Comparison of ENCODE assay signal across 12 cellular contexts in the genomic region with DNA sequence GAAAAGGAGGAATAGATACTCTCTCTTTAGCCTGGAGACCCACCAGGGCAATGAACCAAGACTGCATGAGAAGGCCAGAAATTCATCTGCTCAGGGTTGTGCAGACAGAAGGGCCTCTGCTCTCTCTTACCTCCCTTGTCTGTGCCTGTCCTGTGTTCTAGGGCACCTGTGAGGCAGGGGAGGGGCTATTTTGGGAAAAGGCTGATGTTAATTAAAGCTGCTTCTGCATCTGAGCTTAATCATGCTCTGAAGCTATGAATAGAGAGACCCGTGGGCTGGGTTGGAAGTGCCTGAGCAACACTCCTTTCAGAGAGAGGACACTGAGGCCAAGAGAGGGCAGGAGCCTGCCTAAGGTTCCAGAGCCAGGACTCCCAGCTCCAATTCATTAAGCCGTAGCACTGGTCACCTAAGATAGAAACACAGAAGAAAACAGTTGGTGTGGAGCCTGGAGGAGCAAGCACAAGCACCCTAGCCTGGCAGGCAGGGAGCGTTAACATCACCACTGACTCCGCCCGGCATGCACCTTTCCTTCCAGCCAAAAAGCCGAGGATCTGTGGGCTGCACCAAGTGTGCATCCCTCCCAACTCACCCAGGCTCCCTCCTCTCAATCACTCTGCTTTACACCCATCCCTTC. TPM values are rescaled to one million over a fixed set of nuclear protein-coding genes. Genes with fewer than 3 reads are reported as not detected.
DNase-seq lines count a peak whose midpoint lies in the region; ATAC-seq, FAIRE-seq and TF ChIP-seq lines count a peak whose summit lies in the region.
"Had no signal": no experiment of that assay in that cellular context is flagged by ENCODE, and none has a peak within 500 bp of the region (broad histone marks: within the 10 kb centered on the region; RNA-seq: fewer than 3 reads in every experiment).

No MANE protein-coding gene starts in this region.

- H2AK5ac ChIP-seq in H1 (ENCODE audit: low read depth, low read length), result no peak overlapping the region

- H3K27me3 ChIP-seq in right cardiac atrium (ENCODE audit: control insufficient read depth, insufficient read depth), result no peaks in the 10 kb centered on the region
- no peaks in the 10 kb centered on the region for H3K27me3 ChIP-seq in KMS-11 (ENCODE audit: insufficient read depth, low read depth)
- no peaks in the 10 kb centered on the region; a peak in 1 of 7 replicates for H3K27me3 ChIP-seq in H1 (replicated peaks in 1 of 4; ENCODE audit: control insufficient read depth in 3 of 4, extremely low read depth in 1 of 4, insufficient read depth in 3 of 4, low read length in 3 of 4)
- no peaks in the 10 kb centered on the region for H3K27me3 ChIP-seq in thoracic aorta (replicated peaks; ENCODE audit: insufficient read depth)
- H3K27me3 ChIP-seq in esophagus muscularis mucosa, result no peaks in the 10 kb centered on the region

- H3K4me1 ChIP-seq in right cardiac atrium (ENCODE audit: control insufficient read depth, insufficient read depth, low read length), result no peaks in the 10 kb centered on the region
- peaks cover 50% of the 10 kb centered on the region for H3K4me1 ChIP-seq in KMS-11 (ENCODE audit: low read depth, poor library complexity, severe bottlenecking)
- H3K4me1 ChIP-seq in H1 (replicated peaks in 1 of 4; ENCODE audit: control insufficient read depth in 3 of 4, insufficient read depth in 4 of 4, low read length in 3 of 4), result peaks cover 3 to 13% (median 5%) of the 10 kb centered on the region in 4 experiments; a peak in 5 of 7 replicates
- H3K4me1 ChIP-seq in thoracic aorta (ENCODE audit: control insufficient read depth in 1 of 2, low read depth in 2 of 2), result peaks cover 0 to 5% of the 10 kb centered on the region in 2 donors
- H3K4me1 ChIP-seq in esophagus muscularis mucosa, result peaks cover 7 to 21% (median 12%) of the 10 kb centered on the region in 4 donors

- H3K4ac ChIP-seq in H1 (replicated peaks; ENCODE audit: insufficient read length, low read depth, low read length), result no peak overlapping the region

- H2BK5ac ChIP-seq in H1 (ENCODE audit: low read depth, low read length), result no peak overlapping the region

- H3K36me3 ChIP-seq in KMS-11 (ENCODE audit: insufficient read depth) (no peaks in the 10 kb centered on the region), H1 (ENCODE audit: control insufficient read depth in 2 of 4, insufficient read depth in 4 of 4, low read length in 3 of 4) (no peaks in the 10 kb centered on the region), thoracic aorta (no peaks in the 10 kb centered on the region), esophagus muscularis mucosa (no peaks in the 10 kb centered on the region)

- 0 out of 2 replicates have a peak overlapping the region, but pooled peaks have one; percentile 21 for H2BK20ac ChIP-seq in H1 (ENCODE audit: low read length)

- CTCF ChIA-PET in H1 (lab: Charles Lee; ENCODE audit: partially characterized antibody), result interaction anchor here (0.8 to 17.5 kb wide), 33 partner anchors 10 to 220 kb away, joined by 3 to 319 read pairs (median 6); a partner anchor contains a TSS

- no peak overlapping the region for H2BK12ac ChIP-seq in H1 (ENCODE audit: low read depth, low read length)

- 78% methylated on average over 6 of the region's 6 CpGs for WGBS in right cardiac atrium
- 87% methylated on average over 6 of the region's 6 CpGs; no CpG with 5 or more reads in 1 of the 2 experiments for WGBS in H1 (ENCODE audit: extremely low coverage in 1 of 2, insufficient coverage in 1 of 2, insufficient read length in 1 of 2, insufficient replicate concordance in 2 of 2, low coverage in 1 of 2, low lambda C conversion rate in 2 of 2, missing lambda C conversion rate in 1 of 2), 2 experiments
- 85% methylated on average over 6 of the region's 6 CpGs for WGBS in esophagus muscularis mucosa

- no peak overlapping the region for H3K56ac ChIP-seq in H1 (replicated peaks; ENCODE audit: insufficient read length, low read depth, low read length)

- FAIRE-seq in H1 (lab: Jason Lieb, UNC), result no peak
- FAIRE-seq: G401.6, kidney had no signal

- H3K27ac ChIP-seq in right cardiac atrium (ENCODE audit: low read length) (peak overlapping the region; percentile 24), KMS-11 (no peak overlapping the region), H1 (ENCODE audit: low read depth, low read length) (no peak overlapping the region), thoracic aorta (no peak overlapping the region), esophagus muscularis mucosa (replicated peaks in 1 of 4) (no peak overlapping the region)
- H3K27ac ChIP-seq: coronary artery had no signal

- no peak overlapping the region for H3K23ac ChIP-seq in H1 (ENCODE audit: insufficient read length)

- TF ChIP-seq EP300 in H1 (IDR thresholded peaks at IDR 0.05; ENCODE audit: borderline replicate concordance in 1 of 2, low read depth in 2 of 2, low read length in 2 of 2), result no peak
- no peak for TF ChIP-seq EP300 in esophagus muscularis mucosa (IDR thresholded peaks at IDR 0.05)

- H3K79me1 ChIP-seq in H1 (ENCODE audit: low read depth, low read length), result no peaks in the 10 kb centered on the region

- intact Hi-C loops in right cardiac atrium (cut with DNase I), result loop anchor here (1.0 to 5.0 kb wide), 3 partner anchors 91 to 92 kb away; no protein-coding TSS in a partner anchor
- intact Hi-C loops in Right ventricle myocardium superior (cut with DNase I), result loop anchor here (2.0 kb wide), 1 partner anchor 89 kb away; no protein-coding TSS in a partner anchor
- intact Hi-C loops in left colon (cut with DNase I, micrococcal nuclease), result loop anchor here in 1 of 2 donors (5.0 kb wide), 1 partner anchor 92 kb away; no protein-coding TSS in a partner anchor
- intact Hi-C loops in esophagus muscularis mucosa (cut with DNase I), result no loop called here

- H2AFZ ChIP-seq in KMS-11 (ENCODE audit: low read depth) (no peak overlapping the region), H1 (ENCODE audit: low read length) (no peak overlapping the region)

- H3K4me3 ChIP-seq in right cardiac atrium (ENCODE audit: low read length), result no peak overlapping the region
- no peak overlapping the region for H3K4me3 ChIP-seq in KMS-11 (IDR thresholded peaks at IDR 0.05; ENCODE audit: insufficient read depth, low read depth, low read length)
- H3K4me3 ChIP-seq in H1 (ENCODE audit: extremely low read depth in 1 of 4, insufficient read depth in 2 of 4, low read depth in 3 of 4, low read length in 4 of 4), result no peak overlapping the region
- no peak overlapping the region for H3K4me3 ChIP-seq in thoracic aorta
- H3K4me3 ChIP-seq in esophagus muscularis mucosa, result no peak overlapping the region
- H3K4me3 ChIP-seq: coronary artery had no signal

- no peak for TF ChIP-seq RAD21 in H1 (IDR thresholded peaks at IDR 0.05 in 1 of 2, conservative IDR thresholded peaks at IDR 0.05 in 1 of 2; ENCODE audit: low read depth in 2 of 2, low read length in 2 of 2)

- H4K91ac ChIP-seq in H1 (replicated peaks; ENCODE audit: insufficient read length, low read length), result no peak overlapping the region

- ATAC-seq in right cardiac atrium, result no peak
- ATAC-seq in Right ventricle myocardium superior (ENCODE audit: poor library complexity), result no peak
- ATAC-seq in thoracic aorta (ENCODE audit: insufficient number of reproducible peaks, low FRiP score, low read depth), result no peak
- no peak for ATAC-seq in left colon

- H2BK15ac ChIP-seq in H1 (ENCODE audit: low read length), result peak overlapping the region; percentile 46; the same call in 1 of the 2 replicates

- H3K23me2 ChIP-seq in H1 (ENCODE audit: low read depth, low read length), result 0 out of 2 replicates have a peak, but pooled peaks cover 3% of the 10 kb centered on the region

- H2BK120ac ChIP-seq in H1 (replicated peaks; ENCODE audit: low read depth, low read length), result no peak overlapping the region

- peak; percentile 18; the same call in 1 of the 2 replicates for TF ChIP-seq CTCF in KMS-11 (conservative IDR thresholded peaks at IDR 0.05; ENCODE audit: low read depth, low read length)
- TF ChIP-seq CTCF in H1 (IDR thresholded peaks at IDR 0.05; ENCODE audit: control extremely low read depth in 1 of 3, insufficient read depth in 1 of 3, low read depth in 1 of 3, low read length in 3 of 3), result no peak
- peak; percentile 4 for TF ChIP-seq CTCF in thoracic aorta (IDR thresholded peaks at IDR 0.05)
- no peak for TF ChIP-seq CTCF in esophagus muscularis mucosa (IDR thresholded peaks at IDR 0.05)

- H3K4me2 ChIP-seq in KMS-11, result no peak overlapping the region
- H3K4me2 ChIP-seq in H1 (ENCODE audit: insufficient read depth in 1 of 2, low read depth in 2 of 2, low read length in 2 of 2), result no peak overlapping the region

- no peak for TF ChIP-seq POLR2A in H1 (IDR thresholded peaks at IDR 0.05; ENCODE audit: control extremely low read depth in 1 of 2, low read depth in 2 of 2, low read length in 2 of 2)
- no peak for TF ChIP-seq POLR2A in esophagus muscularis mucosa (IDR thresholded peaks at IDR 0.05; ENCODE audit: low read depth)

- no peak overlapping the region for H3K14ac ChIP-seq in H1 (ENCODE audit: insufficient read length)

- H4K20me1 ChIP-seq in KMS-11 (ENCODE audit: insufficient read depth), result no peaks in the 10 kb centered on the region
- H4K20me1 ChIP-seq in H1 (replicated peaks in 1 of 2; ENCODE audit: control insufficient read depth in 1 of 2, insufficient read depth in 2 of 2, low read length in 2 of 2), result no peaks in the 10 kb centered on the region

- POLR2A ChIA-PET in H1 (lab: Charles Lee; ENCODE audit: partially characterized antibody), result interaction anchor here (0.9 to 1.5 kb wide), 7 partner anchors 10 to 220 kb away, joined by 3 to 6 read pairs (median 4); a partner anchor contains a TSS

- H3K18ac ChIP-seq in H1 (ENCODE audit: extremely low read depth, low read length), result no peak overlapping the region

- H4K8ac ChIP-seq in H1 (ENCODE audit: extremely low read depth, insufficient read depth, low read length), result no peak overlapping the region

- DNase-seq in right cardiac atrium, result no peak
- no peak for DNase-seq in Right ventricle myocardium superior
- no peak for DNase-seq in H1 (ENCODE audit: low read depth in 1 of 2, low spot score in 2 of 2)
- no peak for DNase-seq in thoracic aorta (ENCODE audit: low spot score)
- no peak for DNase-seq in left colon
- DNase-seq in esophagus muscularis mucosa (ENCODE audit: extremely low spot score), result no peak
- DNase-seq in NCI-H2171 treated with DMSO at 0.1 percent for 48 hours (lab: John Stamatoyannopoulos, UW), result no peak

- no peak overlapping the region for H3K9ac ChIP-seq in KMS-11
- H3K9ac ChIP-seq in H1 (replicated peaks in 1 of 4; ENCODE audit: extremely low read depth in 1 of 4, low read depth in 3 of 4, low read length in 3 of 4), result no peak overlapping the region; a peak in 1 of 7 replicates

- H4K5ac ChIP-seq in H1 (ENCODE audit: insufficient read length, low read depth, low read length), result no peak overlapping the region

- H3K9me3 ChIP-seq in right cardiac atrium (ENCODE audit: control insufficient read depth, low read length) (no peaks in the 10 kb centered on the region), H1 (ENCODE audit: insufficient read depth in 2 of 2, low read depth in 1 of 2, low read length in 1 of 2) (no peaks in the 10 kb centered on the region), thoracic aorta (no peaks in the 10 kb centered on the region), esophagus muscularis mucosa (no peaks in the 10 kb centered on the region)

- H3K79me2 ChIP-seq in KMS-11 (ENCODE audit: insufficient read depth, low read depth) (no peaks in the 10 kb centered on the region), H1 (ENCODE audit: control insufficient read depth in 1 of 2, insufficient read depth in 2 of 2, low read length in 2 of 2) (no peaks in the 10 kb centered on the region)

RNA-seq across cellular contexts. Expression of a gene that starts 31.4 kb away (rescaled TPM):
- total RNA-seq in right cardiac atrium (100 to 1,000 TPM in 1 of 4 donors, 10 to 100 TPM in 3; 79.7 to 125 (median 93.8) TPM), Right ventricle myocardium superior (39.0 TPM), thoracic aorta (100 to 1,000 TPM; 100 to 202 TPM), left colon (10 to 100 TPM; 25.0 to 55.6 TPM), esophagus muscularis mucosa (10 to 100 TPM; 22.0 to 82.8 (median 52.4) TPM)
- polyA plus RNA-seq in right cardiac atrium (47.9 TPM), H1 (2011; rRNA removed) (0.47 and 1.2 TPM in 2 replicates)
- 0.26 and 0.42 TPM in 2 replicates for total RNA-seq in H1 (2021; fragmentation: NEBNext Ultra II Directional; extraction: Animal tissue kit (Norgen Biotek cat#: 25700))
- polyA plus RNA-seq in H1 (2011; cell fraction: cytosol; rRNA removed), result 0.74 TPM
- 1.5 TPM for polyA plus RNA-seq in H1 (2011; cell fraction: nucleus; rRNA removed)
- polyA plus RNA-seq in H1 (2012, experiment 1 of 2), result 0.35 to 0.66 TPM (median 0.62 TPM) in 4 replicates
- 0.12 TPM for polyA plus RNA-seq in H1 (2012, experiment 2 of 2)
- polyA plus RNA-seq in H1 (2013, experiment 1 of 2), result 0.24 TPM
- 0.29 TPM for polyA plus RNA-seq in H1 (2013, experiment 2 of 2)
- polyA minus RNA-seq in H1 (2011; rRNA and poly(A)+ RNA removed), result 0.38 and 0.90 TPM in 2 replicates
- polyA minus RNA-seq in H1 (2011; cell fraction: cytosol; rRNA and poly(A)+ RNA removed), result not detected
- polyA minus RNA-seq in H1 (2011; cell fraction: nucleus; rRNA and poly(A)+ RNA removed), result 0.90 TPM

RNA-seq across cellular contexts. Expression of a gene that starts 43.2 kb away (rescaled TPM):
- not detected for total RNA-seq in right cardiac atrium
- polyA plus RNA-seq in right cardiac atrium, result not detected
- total RNA-seq in Right ventricle myocardium superior, result not detected
- total RNA-seq in H1 (2021; fragmentation: NEBNext Ultra II Directional; extraction: Animal tissue kit (Norgen Biotek cat#: 25700)), result not detected in 2 replicates
- polyA plus RNA-seq in H1 (2011; rRNA removed), result not detected in 2 replicates
- not detected for polyA plus RNA-seq in H1 (2011; cell fraction: cytosol; rRNA removed)
- not detected for polyA plus RNA-seq in H1 (2011; cell fraction: nucleus; rRNA removed)
- polyA plus RNA-seq in H1 (2012, experiment 1 of 2), result not detected in 4 replicates
- polyA plus RNA-seq in H1 (2012, experiment 2 of 2), result not detected
- polyA plus RNA-seq in H1 (2013, experiment 1 of 2), result not detected
- polyA plus RNA-seq in H1 (2013, experiment 2 of 2), result not detected
- 0.05 TPM in 1 of 2 replicates, not detected in the other for polyA minus RNA-seq in H1 (2011; rRNA and poly(A)+ RNA removed)
- polyA minus RNA-seq in H1 (2011; cell fraction: cytosol; rRNA and poly(A)+ RNA removed), result not detected
- polyA minus RNA-seq in H1 (2011; cell fraction: nucleus; rRNA and poly(A)+ RNA removed), result not detected
- not detected for total RNA-seq in thoracic aorta
- 1 to 10 TPM; 2.8 to 3.7 TPM for total RNA-seq in left colon
- total RNA-seq in esophagus muscularis mucosa, result not detected

RNA-seq across cellular contexts. Expression of a gene that starts 47.2 kb away (rescaled TPM):
- total RNA-seq in right cardiac atrium (100 to 1,000 TPM; 112 to 138 (median 120) TPM), Right ventricle myocardium superior (114 TPM), thoracic aorta (10 to 100 TPM; 51.9 to 66.7 TPM), left colon (100 to 1,000 TPM; 139 to 152 TPM), esophagus muscularis mucosa (100 to 1,000 TPM in 1 of 4 donors, 10 to 100 TPM in 3; 86.9 to 104 (median 91.5) TPM)
- polyA plus RNA-seq in right cardiac atrium (111 TPM), H1 (2011; rRNA removed) (57.8 and 66.9 TPM in 2 replicates)
- 194 and 203 TPM in 2 replicates for total RNA-seq in H1 (2021; fragmentation: NEBNext Ultra II Directional; extraction: Animal tissue kit (Norgen Biotek cat#: 25700))
- 57.5 TPM for polyA plus RNA-seq in H1 (2011; cell fraction: cytosol; rRNA removed)
- 20.2 TPM for polyA plus RNA-seq in H1 (2011; cell fraction: nucleus; rRNA removed)
- 137 to 209 TPM (median 142 TPM) in 4 replicates for polyA plus RNA-seq in H1 (2012, experiment 1 of 2)
- polyA plus RNA-seq in H1 (2012, experiment 2 of 2), result 246 TPM
- 91.5 TPM for polyA plus RNA-seq in H1 (2013, experiment 1 of 2)
- polyA plus RNA-seq in H1 (2013, experiment 2 of 2), result 95.8 TPM
- 46.3 and 52.7 TPM in 2 replicates for polyA minus RNA-seq in H1 (2011; rRNA and poly(A)+ RNA removed)
- polyA minus RNA-seq in H1 (2011; cell fraction: cytosol; rRNA and poly(A)+ RNA removed), result 70.2 TPM
- 30.4 TPM for polyA minus RNA-seq in H1 (2011; cell fraction: nucleus; rRNA and poly(A)+ RNA removed)

RNA-seq across cellular contexts. Expression of a gene that starts 51.4 kb away (rescaled TPM):
- total RNA-seq in right cardiac atrium, result 10 to 100 TPM; 19.9 to 38.3 (median 21.2) TPM
- polyA plus RNA-seq in right cardiac atrium, result 25.3 TPM
- total RNA-seq in Right ventricle myocardium superior, result 18.0 TPM
- 2.7 and 3.3 TPM in 2 replicates for total RNA-seq in H1 (2021; fragmentation: NEBNext Ultra II Directional; extraction: Animal tissue kit (Norgen Biotek cat#: 25700))
- polyA plus RNA-seq in H1 (2011; rRNA removed), result 4.9 and 7.2 TPM in 2 replicates
- 5.4 TPM for polyA plus RNA-seq in H1 (2011; cell fraction: cytosol; rRNA removed)
- 4.4 TPM for polyA plus RNA-seq in H1 (2011; cell fraction: nucleus; rRNA removed)
- polyA plus RNA-seq in H1 (2012, experiment 1 of 2), result 2.8 to 4.2 TPM (median 3.6 TPM) in 4 replicates
- polyA plus RNA-seq in H1 (2012, experiment 2 of 2), result 2.7 TPM
- 4.8 TPM for polyA plus RNA-seq in H1 (2013, experiment 1 of 2)
- 4.9 TPM for polyA plus RNA-seq in H1 (2013, experiment 2 of 2)
- polyA minus RNA-seq in H1 (2011; rRNA and poly(A)+ RNA removed), result 3.3 and 3.6 TPM in 2 replicates
- not detected for polyA minus RNA-seq in H1 (2011; cell fraction: cytosol; rRNA and poly(A)+ RNA removed)
- polyA minus RNA-seq in H1 (2011; cell fraction: nucleus; rRNA and poly(A)+ RNA removed), result 1.7 TPM
- 10 to 100 TPM; 27.1 to 35.6 TPM for total RNA-seq in thoracic aorta
- 1 to 10 TPM; 3.9 to 4.5 TPM for total RNA-seq in left colon
- total RNA-seq in esophagus muscularis mucosa, result 10 to 100 TPM in 3 of 4 donors, 1 to 10 TPM in 1; 7.9 to 42.9 (median 31.4) TPM
- total RNA-seq: activated naive CD8-positive, alpha-beta T cell treated with anti-CD3 and anti-CD28 coated beads, Interleukin-2, amount 10 ng/mL, durations not matched to agents 7 days and 5 days had no signal

Comparison
In these comparisons a context has a peak if more than half of its experiments do, and no peak if none do; other contexts are left out.
1. CTCF ChIP-seq: peak in KMS-11 (single experiment) and thoracic aorta (single experiment); none in H1 (0 of 3) and esophagus muscularis mucosa (0 of 3).
2. RNA of a gene that starts 31.4 kb away (total RNA-seq): 100 to 202 TPM in thoracic aorta, 79.7 to 125 TPM in right cardiac atrium, 25.0 to 55.6 TPM in left colon, 22.0 to 82.8 TPM in esophagus muscularis mucosa and 39.0 TPM in Right ventricle myocardium superior (single experiment); 0.26 to 0.42 TPM in H1; every median in the first group is over 10 times any median in the second.